1 cellular context compared by ENCODE assay signal in genomic region chr16:15682105-15682570, GRCh38.
TF ChIP-seq lines count a peak whose summit lies in the region.

No MANE protein-coding gene starts in this region.

TF ChIP-seq in HepG2, 621 proteins besides CTCF, POLR2A, EP300 and RAD21 (continued from another document and continues in another):
- TF ChIP-seq ZNF800 (CRISPR knock-in tag; IDR thresholded peaks at IDR 0.05) (no peak), AKAP8 (CRISPR knock-in tag; IDR thresholded peaks at IDR 0.05) (no peak), FOSL1 (CRISPR knock-in tag; IDR thresholded peaks at IDR 0.05; ENCODE audit: borderline replicate concordance) (peak; percentile 81), MED8 (CRISPR knock-in tag; IDR thresholded peaks at IDR 0.05; ENCODE audit: insufficient replicate concordance) (no peak), DMAP1 (CRISPR knock-in tag; IDR thresholded peaks at IDR 0.05) (peak; percentile 34; the same call in 1 of the 2 replicates), NFATC3 (CRISPR knock-in tag; IDR thresholded peaks at IDR 0.05) (no peak), ZNF614 (CRISPR knock-in tag; IDR thresholded peaks at IDR 0.05; ENCODE audit: borderline replicate concordance) (no peak), TEF (CRISPR knock-in tag; IDR thresholded peaks at IDR 0.05) (no peak), ZNF839 (CRISPR knock-in tag; IDR thresholded peaks at IDR 0.05; ENCODE audit: borderline replicate concordance) (no peak), ZNF350 (CRISPR knock-in tag; IDR thresholded peaks at IDR 0.05; ENCODE audit: borderline replicate concordance, low read depth) (no peak), RNF219 (CRISPR knock-in tag; IDR thresholded peaks at IDR 0.05) (no peak; the same call in 1 of the 2 replicates), ZNF510 (CRISPR knock-in tag; IDR thresholded peaks at IDR 0.05; ENCODE audit: low read depth) (no peak), FOXO4 (CRISPR knock-in tag; conservative IDR thresholded peaks at IDR 0.05) (no peak), ZBTB46 (CRISPR knock-in tag; IDR thresholded peaks at IDR 0.05; ENCODE audit: borderline replicate concordance) (no peak), AHDC1 (CRISPR knock-in tag; IDR thresholded peaks at IDR 0.05; ENCODE audit: borderline replicate concordance) (peak; percentile 0; the same call in 1 of the 2 replicates), SCMH1 (CRISPR knock-in tag; IDR thresholded peaks at IDR 0.05; ENCODE audit: borderline replicate concordance) (no peak), ZFX (CRISPR knock-in tag; IDR thresholded peaks at IDR 0.05; ENCODE audit: low read depth) (no peak), WIZ (CRISPR knock-in tag; IDR thresholded peaks at IDR 0.05) (no peak), ZBTB42 (CRISPR knock-in tag; IDR thresholded peaks at IDR 0.05) (no peak), ZNF343 (CRISPR knock-in tag; IDR thresholded peaks at IDR 0.05) (no peak), PHF5A (CRISPR knock-in tag; IDR thresholded peaks at IDR 0.05; ENCODE audit: low read depth, unreplicated experiment) (no peak), ZNF468 (CRISPR knock-in tag; IDR thresholded peaks at IDR 0.05) (no peak), PHF8 (CRISPR knock-in tag; IDR thresholded peaks at IDR 0.05) (no peak), ATF1 (CRISPR knock-in tag; IDR thresholded peaks at IDR 0.05) (no peak), HNRNPH1 (optimal IDR thresholded peaks at IDR 0.05; ENCODE audit: low read depth, low read length) (no peak), YY1 (IDR thresholded peaks at IDR 0.05; ENCODE audit: insufficient read depth, insufficient replicate concordance, low read depth, low read length) (peak; percentile 15), ZNF615 (CRISPR knock-in tag; IDR thresholded peaks at IDR 0.05; ENCODE audit: borderline replicate concordance) (no peak), ZNF142 (CRISPR knock-in tag; IDR thresholded peaks at IDR 0.05) (no peak), ZNF484 (CRISPR knock-in tag; IDR thresholded peaks at IDR 0.05; ENCODE audit: borderline replicate concordance, low read depth) (no peak), FOXP1 (IDR thresholded peaks at IDR 0.05) (no peak), FOXP1 (CRISPR knock-in tag; IDR thresholded peaks at IDR 0.05) (0 out of 2 replicates have a peak, but pooled peaks have one; percentile 45), KAT2B (IDR thresholded peaks at IDR 0.05; ENCODE audit: borderline replicate concordance, low read depth, low read length) (no peak), CHCHD3 (CRISPR knock-in tag; IDR thresholded peaks at IDR 0.05) (no peak), POGK (CRISPR knock-in tag; conservative IDR thresholded peaks at IDR 0.05) (no peak), MXD4 (CRISPR knock-in tag; IDR thresholded peaks at IDR 0.05) (no peak), ZNF724P (CRISPR knock-in tag; IDR thresholded peaks at IDR 0.05; ENCODE audit: borderline replicate concordance) (no peak), FIP1L1 (IDR thresholded peaks at IDR 0.05; ENCODE audit: borderline replicate concordance, insufficient read depth, low read depth, low read length) (no peak)
